Comparison of ENCODE assay signal across 28 cellular contexts in genomic region chr9:72985746-72986145, GRCh38. TPM values are rescaled to one million over a fixed set of nuclear protein-coding genes. Genes with fewer than 3 reads are reported as not detected.
"Had no signal": no experiment of that assay in that cellular context is flagged by ENCODE, and none has a peak within 500 bp of the region (broad histone marks: within the 10 kb centered on the region; RNA-seq: fewer than 3 reads in every experiment).

No MANE protein-coding gene starts in this region.

- H3K27ac ChIP-seq: brain microvascular endothelial cell, cardiac muscle cell, Peyer's patch, RWPE1 had no signal

- ATAC-seq: activated T-cell treated with anti-CD3 and anti-CD28 coated beads, Interleukin-2, amount 50 U/mL, for 4 hours; T-helper 17 cell had no signal

- H3K36me3 ChIP-seq: brain microvascular endothelial cell, cardiac muscle cell, MG63, Peyer's patch had no signal

- H3K4me3 ChIP-seq: cardiac muscle cell, MG63, Peyer's patch had no signal

- H3K27me3 ChIP-seq: brain microvascular endothelial cell, cardiac muscle cell, MG63, Peyer's patch had no signal

- H3K9me3 ChIP-seq: MG63, Peyer's patch had no signal

- DNase-seq: activated B cell treated with CpG ODN at 0.5 μM for 24 hours; activated CD4-positive, alpha-beta T cell treated with anti-CD3 and anti-CD28 coated beads for 1 hour; activated CD4-positive, alpha-beta T cell treated with anti-CD3 and anti-CD28 coated beads, Interleukin-2, amount 10 ng/mL, durations not matched to agents 24 days and 14 days; activated CD4-positive, alpha-beta T cell treated with anti-CD3 and anti-CD28 coated beads, Interleukin-2, amount 50 U/mL, for 48 hours; activated CD8-positive, alpha-beta memory T cell treated with anti-CD3 and anti-CD28 coated beads for 24 hours; activated gamma-delta T cell; activated naive CD4-positive, alpha-beta T cell treated with anti-CD3 and anti-CD28 coated beads for 36 hours; activated T-cell treated with anti-CD3 and anti-CD28 coated beads, Interleukin-2, amount 50 U/mL, for 4 hours; amygdala; brain microvascular endothelial cell; cerebellar nuclear complex; KG1; MG63; MV-4-11; NCI-H1092 treated with DMSO at 0.1 percent for 48 hours; NCI-H1417 treated with DMSO at 0.1 percent for 48 hours; NCI-H1694; NCI-H2029; NCI-H2107; NCI-H2171 treated with DMSO at 0.1 percent for 48 hours; NCI-H226; OCI-M1; Peyer's patch; SHP77 treated with DMSO at 0.1 percent for 48 hours; T-helper 17 cell; T-helper 9 cell had no signal

RNA-seq across cellular contexts. Expression of gene ALDH1A1, which starts 32.9 kb away (rescaled TPM):
- total RNA-seq: activated B cell treated with CpG ODN at 0.5 μM for 24 hours; activated CD4-positive, alpha-beta T cell treated with anti-CD3 and anti-CD28 coated beads, Interleukin-2, amount 10 ng/mL, durations not matched to agents 24 days and 14 days; activated naive CD4-positive, alpha-beta T cell treated with anti-CD3 and anti-CD28 coated beads for 36 hours had no signal
